In the genomic region with DNA sequence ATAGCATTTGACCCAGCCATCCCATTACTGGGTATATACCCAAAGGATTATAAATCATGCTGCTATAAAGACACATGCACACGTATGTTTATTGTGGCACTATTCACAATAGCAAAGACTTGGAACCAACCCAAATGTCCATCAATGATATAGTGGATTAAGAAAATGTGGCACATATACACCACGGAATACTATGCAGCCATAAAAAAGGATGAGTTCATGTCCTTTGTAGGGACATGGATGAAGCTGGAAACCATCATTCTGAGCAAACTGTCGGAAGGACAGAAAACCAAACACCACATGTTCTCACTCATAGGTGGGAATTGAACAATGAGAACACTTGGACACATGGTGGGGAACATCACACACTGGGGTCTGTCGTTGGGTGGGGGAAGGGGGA, we compare ENCODE assay signal across 2 cellular contexts. TPM values are rescaled to one million over a fixed set of nuclear protein-coding genes. Genes with fewer than 3 reads are reported as not detected.
"Had no signal": no experiment of that assay in that cellular context is flagged by ENCODE, and none has a peak within 500 bp of the region (broad histone marks: within the 10 kb centered on the region; RNA-seq: fewer than 3 reads in every experiment).

No MANE protein-coding gene starts in this region.

RNA-seq across cellular contexts. Expression of gene PODN, which starts 51.8 kb away (rescaled TPM):
- total RNA-seq: G401 had no signal
- polyA plus RNA-seq: GM12878 had no signal
